1 cellular context compared by ENCODE assay signal in the genomic region with DNA sequence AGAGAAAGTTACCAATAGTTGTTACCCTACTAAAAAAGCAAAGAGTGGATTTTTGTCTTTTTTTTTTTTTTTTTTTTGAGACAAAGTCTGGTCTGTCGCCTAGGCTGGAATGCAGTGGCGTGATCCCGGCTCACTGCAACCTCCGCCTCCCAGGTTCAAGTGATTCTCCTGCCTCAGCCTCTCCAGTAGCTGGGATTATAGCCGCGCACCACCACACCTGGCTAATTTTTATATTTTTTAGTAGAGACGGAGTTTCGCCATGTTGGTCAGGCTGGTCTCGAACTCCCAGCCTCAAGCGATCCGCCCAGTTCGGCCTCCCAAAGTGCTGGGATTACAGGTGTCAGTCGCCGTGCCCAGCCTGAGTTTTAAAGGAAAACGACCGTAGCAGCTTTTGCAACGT.
TF ChIP-seq lines count a peak whose summit lies in the region.

No MANE protein-coding gene starts in this region.

TF ChIP-seq in GM12878, 131 proteins besides CTCF, POLR2A, EP300 and RAD21:
- TF ChIP-seq, protein P1, sequence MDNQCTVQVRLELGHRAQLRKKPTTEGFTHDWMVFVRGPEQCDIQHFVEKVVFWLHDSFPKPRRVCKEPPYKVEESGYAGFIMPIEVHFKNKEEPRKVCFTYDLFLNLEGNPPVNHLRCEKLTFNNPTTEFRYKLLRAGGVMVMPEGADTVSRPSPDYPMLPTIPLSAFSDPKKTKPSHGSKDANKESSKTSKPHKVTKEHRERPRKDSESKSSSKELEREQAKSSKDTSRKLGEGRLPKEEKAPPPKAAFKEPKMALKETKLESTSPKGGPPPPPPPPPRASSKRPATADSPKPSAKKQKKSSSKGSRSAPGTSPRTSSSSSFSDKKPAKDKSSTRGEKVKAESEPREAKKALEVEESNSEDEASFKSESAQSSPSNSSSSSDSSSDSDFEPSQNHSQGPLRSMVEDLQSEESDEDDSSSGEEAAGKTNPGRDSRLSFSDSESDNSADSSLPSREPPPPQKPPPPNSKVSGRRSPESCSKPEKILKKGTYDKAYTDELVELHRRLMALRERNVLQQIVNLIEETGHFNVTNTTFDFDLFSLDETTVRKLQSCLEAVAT (IDR thresholded peaks at IDR 0.05) = peak; percentile 77
TF ChIP-seq in GM12878: peak in this region for 1; not testable (repeated sequence) for 130.
